In genomic region chr1:78836736-78837135, GRCh38 we compare ENCODE assay signal across 12 cellular contexts.
A peak's percentile ranks its signal among the peaks of the same experiment; 100 is the strongest.
DNase-seq lines count a peak whose midpoint lies in the region; ATAC-seq and TF ChIP-seq lines count a peak whose summit lies in the region.
"Had no signal": no experiment of that assay in that cellular context is flagged by ENCODE, and none has a peak within 500 bp of the region (broad histone marks: within the 10 kb centered on the region; RNA-seq: fewer than 3 reads in every experiment).

No MANE protein-coding gene starts in this region.

- H3K27ac Mint-ChIP-seq in GM23338: no peak overlapping the region

- H3K27me3 ChIP-seq in GM23338 (ENCODE audit: insufficient read depth): no peaks in the 10 kb centered on the region
- H3K27me3 ChIP-seq: esophagus squamous epithelium had no signal

- no peaks in the 10 kb centered on the region for H3K27me3 Mint-ChIP-seq in GM23338 (ENCODE audit: insufficient read depth, low read depth, poor library complexity)

- H3K36me3 Mint-ChIP-seq in GM23338 (ENCODE audit: low read depth): no peaks in the 10 kb centered on the region

- H3K36me3 ChIP-seq in GM23338 (ENCODE audit: insufficient read depth): no peaks in the 10 kb centered on the region
- H3K36me3 ChIP-seq: esophagus squamous epithelium had no signal

- 0 out of 2 replicates have a peak, but pooled peaks cover 4% of the 10 kb centered on the region for H3K4me1 ChIP-seq in GM23338 (ENCODE audit: insufficient read depth)

- TF ChIP-seq CTCF in AG10803 (conservative IDR thresholded peaks at IDR 0.05; ENCODE audit: low read length) (no peak), GM23338 (conservative IDR thresholded peaks at IDR 0.05; ENCODE audit: low read depth in 2 of 2) (no peak)

- no peak overlapping the region for H3K27ac ChIP-seq in GM23338 (ENCODE audit: low read depth)
- H3K27ac ChIP-seq: esophagus squamous epithelium had no signal

- no peaks in the 10 kb centered on the region for H3K79me2 ChIP-seq in GM23338 (replicated peaks; ENCODE audit: insufficient read depth)

- no peak overlapping the region for H2AFZ ChIP-seq in GM23338

- no peaks in the 10 kb centered on the region for H4K20me1 ChIP-seq in GM23338 (replicated peaks; ENCODE audit: insufficient read depth)

- DNase-seq in AG10803 (ENCODE audit: low read depth): peak; percentile 18
- DNase-seq in Daoy (ENCODE audit: low read depth): peak; percentile 22
- DNase-seq in RPMI7951 (ENCODE audit: low read depth): peak; percentile 53
- DNase-seq in fibroblast of peridontal ligament (ENCODE audit: extremely low read depth): peak; percentile 61
- no peak for DNase-seq in GM23338 (ENCODE audit: low spot score)
- DNase-seq in SHP77 (lab: John Stamatoyannopoulos, UW): no peak
- DNase-seq in effector CD4-positive, alpha-beta T cell: no peak
- DNase-seq in middle frontal gyrus (ENCODE audit: extremely low spot score, low spot score): no peak
- DNase-seq: activated gamma-delta T cell, C1 segment of cervical spinal cord, esophagus squamous epithelium, NCI-H1092 had no signal

- no peak for ATAC-seq in GM23338

- no peaks in the 10 kb centered on the region for H3F3A ChIP-seq in GM23338 (replicated peaks; ENCODE audit: low read depth)

- peaks cover 8% of the 10 kb centered on the region for H3K4me1 Mint-ChIP-seq in GM23338

- H3K4me3 ChIP-seq in AG10803 (ENCODE audit: low read length) (no peak overlapping the region), GM23338 (no peak overlapping the region)
- H3K4me3 ChIP-seq: esophagus squamous epithelium had no signal

- no peak overlapping the region for H3K4me3 Mint-ChIP-seq in GM23338

- H3K9me2 ChIP-seq in GM23338 (ENCODE audit: insufficient read depth): peaks cover 6% of the 10 kb centered on the region; the same call in 1 of the 2 replicates

- H3K9me3 Mint-ChIP-seq in GM23338: no peaks in the 10 kb centered on the region

- H3K4me2 ChIP-seq in GM23338: no peak overlapping the region

TF ChIP-seq in GM23338, 12 proteins besides CTCF, POLR2A, EP300 and RAD21:
- TF ChIP-seq, protein P1, sequence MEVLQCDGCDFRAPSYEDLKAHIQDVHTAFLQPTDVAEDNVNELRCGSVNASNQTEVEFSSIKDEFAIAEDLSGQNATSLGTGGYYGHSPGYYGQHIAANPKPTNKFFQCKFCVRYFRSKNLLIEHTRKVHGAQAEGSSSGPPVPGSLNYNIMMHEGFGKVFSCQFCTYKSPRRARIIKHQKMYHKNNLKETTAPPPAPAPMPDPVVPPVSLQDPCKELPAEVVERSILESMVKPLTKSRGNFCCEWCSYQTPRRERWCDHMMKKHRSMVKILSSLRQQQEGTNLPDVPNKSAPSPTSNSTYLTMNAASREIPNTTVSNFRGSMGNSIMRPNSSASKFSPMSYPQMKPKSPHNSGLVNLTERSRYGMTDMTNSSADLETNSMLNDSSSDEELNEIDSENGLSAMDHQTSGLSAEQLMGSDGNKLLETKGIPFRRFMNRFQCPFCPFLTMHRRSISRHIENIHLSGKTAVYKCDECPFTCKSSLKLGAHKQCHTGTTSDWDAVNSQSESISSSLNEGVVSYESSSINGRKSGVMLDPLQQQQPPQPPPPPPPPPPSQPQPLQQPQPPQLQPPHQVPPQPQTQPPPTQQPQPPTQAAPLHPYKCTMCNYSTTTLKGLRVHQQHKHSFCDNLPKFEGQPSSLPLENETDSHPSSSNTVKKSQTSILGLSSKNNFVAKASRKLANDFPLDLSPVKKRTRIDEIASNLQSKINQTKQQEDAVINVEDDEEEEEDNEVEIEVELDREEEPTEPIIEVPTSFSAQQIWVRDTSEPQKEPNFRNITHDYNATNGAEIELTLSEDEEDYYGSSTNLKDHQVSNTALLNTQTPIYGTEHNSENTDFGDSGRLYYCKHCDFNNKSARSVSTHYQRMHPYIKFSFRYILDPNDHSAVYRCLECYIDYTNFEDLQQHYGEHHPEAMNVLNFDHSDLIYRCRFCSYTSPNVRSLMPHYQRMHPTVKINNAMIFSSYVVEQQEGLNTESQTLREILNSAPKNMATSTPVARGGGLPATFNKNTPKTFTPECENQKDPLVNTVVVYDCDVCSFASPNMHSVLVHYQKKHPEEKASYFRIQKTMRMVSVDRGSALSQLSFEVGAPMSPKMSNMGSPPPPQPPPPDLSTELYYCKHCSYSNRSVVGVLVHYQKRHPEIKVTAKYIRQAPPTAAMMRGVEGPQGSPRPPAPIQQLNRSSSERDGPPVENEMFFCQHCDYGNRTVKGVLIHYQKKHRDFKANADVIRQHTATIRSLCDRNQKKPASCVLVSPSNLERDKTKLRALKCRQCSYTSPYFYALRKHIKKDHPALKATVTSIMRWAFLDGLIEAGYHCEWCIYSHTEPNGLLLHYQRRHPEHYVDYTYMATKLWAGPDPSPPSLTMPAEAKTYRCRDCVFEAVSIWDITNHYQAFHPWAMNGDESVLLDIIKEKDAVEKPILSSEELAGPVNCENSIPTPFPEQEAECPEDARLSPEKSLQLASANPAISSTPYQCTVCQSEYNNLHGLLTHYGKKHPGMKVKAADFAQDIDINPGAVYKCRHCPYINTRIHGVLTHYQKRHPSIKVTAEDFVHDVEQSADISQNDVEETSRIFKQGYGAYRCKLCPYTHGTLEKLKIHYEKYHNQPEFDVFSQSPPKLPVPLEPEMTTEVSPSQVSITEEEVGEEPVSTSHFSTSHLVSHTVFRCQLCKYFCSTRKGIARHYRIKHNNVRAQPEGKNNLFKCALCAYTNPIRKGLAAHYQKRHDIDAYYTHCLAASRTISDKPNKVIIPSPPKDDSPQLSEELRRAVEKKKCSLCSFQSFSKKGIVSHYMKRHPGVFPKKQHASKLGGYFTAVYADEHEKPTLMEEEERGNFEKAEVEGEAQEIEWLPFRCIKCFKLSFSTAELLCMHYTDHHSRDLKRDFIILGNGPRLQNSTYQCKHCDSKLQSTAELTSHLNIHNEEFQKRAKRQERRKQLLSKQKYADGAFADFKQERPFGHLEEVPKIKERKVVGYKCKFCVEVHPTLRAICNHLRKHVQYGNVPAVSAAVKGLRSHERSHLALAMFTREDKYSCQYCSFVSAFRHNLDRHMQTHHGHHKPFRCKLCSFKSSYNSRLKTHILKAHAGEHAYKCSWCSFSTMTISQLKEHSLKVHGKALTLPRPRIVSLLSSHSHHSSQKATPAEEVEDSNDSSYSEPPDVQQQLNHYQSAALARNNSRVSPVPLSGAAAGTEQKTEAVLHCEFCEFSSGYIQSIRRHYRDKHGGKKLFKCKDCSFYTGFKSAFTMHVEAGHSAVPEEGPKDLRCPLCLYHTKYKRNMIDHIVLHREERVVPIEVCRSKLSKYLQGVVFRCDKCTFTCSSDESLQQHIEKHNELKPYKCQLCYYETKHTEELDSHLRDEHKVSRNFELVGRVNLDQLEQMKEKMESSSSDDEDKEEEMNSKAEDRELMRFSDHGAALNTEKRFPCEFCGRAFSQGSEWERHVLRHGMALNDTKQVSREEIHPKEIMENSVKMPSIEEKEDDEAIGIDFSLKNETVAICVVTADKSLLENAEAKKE (CRISPR knock-in tag; IDR thresholded peaks at IDR 0.05): no peak
- TF ChIP-seq ZNF331 (CRISPR knock-in tag; IDR thresholded peaks at IDR 0.05; ENCODE audit: low read depth): no peak
- TF ChIP-seq, protein P2, sequence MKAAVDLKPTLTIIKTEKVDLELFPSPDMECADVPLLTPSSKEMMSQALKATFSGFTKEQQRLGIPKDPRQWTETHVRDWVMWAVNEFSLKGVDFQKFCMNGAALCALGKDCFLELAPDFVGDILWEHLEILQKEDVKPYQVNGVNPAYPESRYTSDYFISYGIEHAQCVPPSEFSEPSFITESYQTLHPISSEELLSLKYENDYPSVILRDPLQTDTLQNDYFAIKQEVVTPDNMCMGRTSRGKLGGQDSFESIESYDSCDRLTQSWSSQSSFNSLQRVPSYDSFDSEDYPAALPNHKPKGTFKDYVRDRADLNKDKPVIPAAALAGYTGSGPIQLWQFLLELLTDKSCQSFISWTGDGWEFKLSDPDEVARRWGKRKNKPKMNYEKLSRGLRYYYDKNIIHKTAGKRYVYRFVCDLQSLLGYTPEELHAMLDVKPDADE (IDR thresholded peaks at IDR 0.05): no peak
- TF ChIP-seq REST (IDR thresholded peaks at IDR 0.05; ENCODE audit: unreplicated experiment): no peak
- TF ChIP-seq EZH2 (IDR thresholded peaks at IDR 0.05; ENCODE audit: low read depth, unreplicated experiment): no peak
- TF ChIP-seq ZNF114 (CRISPR knock-in tag; IDR thresholded peaks at IDR 0.05): no peak
- no peak for TF ChIP-seq JUNB (IDR thresholded peaks at IDR 0.05; ENCODE audit: unreplicated experiment)
- TF ChIP-seq POLR2AphosphoS5 (IDR thresholded peaks at IDR 0.05; ENCODE audit: low read depth): no peak
- TF ChIP-seq EZH2phosphoT487 (IDR thresholded peaks at IDR 0.05; ENCODE audit: unreplicated experiment): no peak
- no peak for TF ChIP-seq STAT1 (IDR thresholded peaks at IDR 0.05; ENCODE audit: unreplicated experiment)
- TF ChIP-seq CREB1 (CRISPR knock-in tag; IDR thresholded peaks at IDR 0.05; ENCODE audit: low read depth): no peak
- TF ChIP-seq NANOG (IDR thresholded peaks at IDR 0.05; ENCODE audit: borderline replicate concordance): no peak

Comparison
In these comparisons a context has a peak if more than half of its experiments do, and no peak if none do; other contexts are left out.
1. DNase-seq: peak in AG10803 (single experiment), Daoy (single experiment), RPMI7951 (single experiment) and fibroblast of peridontal ligament (single experiment); none in GM23338 (single experiment), SHP77 (0 of 2), effector CD4-positive, alpha-beta T cell (single experiment) and middle frontal gyrus (single experiment).